25 cellular contexts compared by ENCODE assay signal in the genomic region with DNA sequence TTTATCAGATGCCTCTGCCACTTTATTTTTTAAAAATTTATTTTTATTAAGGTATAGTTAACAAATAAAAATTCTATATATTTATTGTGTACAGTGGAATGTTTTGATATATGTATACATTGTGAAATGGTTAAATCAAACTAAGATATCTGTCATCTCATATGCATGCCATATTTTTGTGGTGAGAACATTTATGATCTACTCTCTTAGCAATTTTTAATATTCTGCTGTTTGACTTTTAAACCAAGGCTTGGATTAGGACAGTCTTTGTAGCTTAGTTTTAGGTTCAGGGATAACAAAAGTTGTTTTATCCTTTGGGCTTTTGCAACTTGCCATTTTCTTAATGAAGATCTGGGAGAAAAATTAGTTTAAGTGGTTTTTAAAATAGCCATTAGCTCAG. TPM values are rescaled to one million over a fixed set of nuclear protein-coding genes. Genes with fewer than 3 reads are reported as not detected.
"Had no signal": no experiment of that assay in that cellular context is flagged by ENCODE, and none has a peak within 500 bp of the region (broad histone marks: within the 10 kb centered on the region; RNA-seq: fewer than 3 reads in every experiment).

No MANE protein-coding gene starts in this region.

- H3K4me1 ChIP-seq: ascending aorta, transverse colon, uterus had no signal

- H3K4me1 Mint-ChIP-seq: neural crest cell had no signal

- H3K9me3 ChIP-seq: ascending aorta, mucosa of descending colon, suprapubic skin, transverse colon, uterus had no signal

- H3K9me3 Mint-ChIP-seq: activated naive CD8-positive, alpha-beta T cell treated with anti-CD3 and anti-CD28 coated beads, Interleukin-2, amount 50 U/mL, for 24 hours; naive B cell; stimulated activated naive CD8-positive, alpha-beta T cell treated with anti-CD3 and anti-CD28 coated beads, Interleukin-15, Interleukin-2, amounts not matched to agents 100 ng/mL and 50 ng/mL, for 24 hours had no signal

- H3K27me3 Mint-ChIP-seq: activated naive CD8-positive, alpha-beta T cell treated with anti-CD3 and anti-CD28 coated beads, Interleukin-2, amount 50 U/mL, for 24 hours; naive B cell; progenitor cell of endocrine pancreas; stimulated activated naive CD8-positive, alpha-beta T cell treated with anti-CD3 and anti-CD28 coated beads, Interleukin-15, Interleukin-2, amounts not matched to agents 100 ng/mL and 50 ng/mL, for 24 hours had no signal

- H3K27me3 ChIP-seq: ascending aorta, cardiac muscle cell, suprapubic skin, transverse colon, uterus had no signal

- H3K4me3 Mint-ChIP-seq: activated naive CD4-positive, alpha-beta T cell treated with anti-CD3 and anti-CD28 coated beads, Interleukin-2, amount 10 ng/mL, durations not matched to agents 7 days and 5 days; activated naive CD8-positive, alpha-beta T cell treated with anti-CD3 and anti-CD28 coated beads, Interleukin-2, amount 50 U/mL, for 24 hours; naive B cell; neural crest cell; stimulated activated naive CD8-positive, alpha-beta T cell treated with anti-CD3 and anti-CD28 coated beads, Interleukin-15, Interleukin-2, amounts not matched to agents 100 ng/mL and 50 ng/mL, for 24 hours had no signal

- H3K27ac Mint-ChIP-seq: activated naive CD4-positive, alpha-beta T cell treated with anti-CD3 and anti-CD28 coated beads, Interleukin-2, amount 10 ng/mL, durations not matched to agents 7 days and 5 days; activated naive CD8-positive, alpha-beta T cell treated with anti-CD3 and anti-CD28 coated beads, Interleukin-2, amount 50 U/mL, for 24 hours; naive B cell; progenitor cell of endocrine pancreas; stimulated activated naive CD8-positive, alpha-beta T cell treated with anti-CD3 and anti-CD28 coated beads, Interleukin-15, Interleukin-2, amounts not matched to agents 100 ng/mL and 50 ng/mL, for 24 hours had no signal

- H3K4me3 ChIP-seq: ascending aorta, cardiac muscle cell, dorsolateral prefrontal cortex, mucosa of descending colon, suprapubic skin, transverse colon, uterus had no signal

- ATAC-seq: activated naive CD8-positive, alpha-beta T cell treated with anti-CD3 and anti-CD28 coated beads, Interleukin-2, amount 50 U/mL, for 24 hours; left ventricle myocardium superior; mucosa of descending colon had no signal

- DNase-seq: activated CD4-positive, CD25-positive, alpha-beta regulatory T cell treated with anti-CD3 and anti-CD28 coated beads, Interleukin-2, amount 50 U/mL, for 72 hours; activated CD8-positive, alpha-beta memory T cell treated with anti-CD3 and anti-CD28 coated beads for 24 hours; activated CD8-positive, alpha-beta memory T cell treated with anti-CD3 and anti-CD28 coated beads, Interleukin-2, amount 50 U/mL, for 48 hours; activated effector memory CD4-positive, alpha-beta T cell treated with Interleukin-2 at 50 U/mL for 16 hours; activated naive CD4-positive, alpha-beta T cell treated with anti-CD3 and anti-CD28 coated beads, Interleukin-2, amount 10 ng/mL, durations not matched to agents 7 days and 5 days; activated naive CD8-positive, alpha-beta T cell treated with anti-CD3 and anti-CD28 coated beads, Interleukin-2, amount 50 U/mL, for 24 hours; activated T-cell treated with anti-CD3 and anti-CD28 coated beads, Interleukin-2, amount 50 U/mL, for 48 hours; dorsolateral prefrontal cortex; head of caudate nucleus; kidney glomerular epithelial cell; left ventricle myocardium superior; mucosa of descending colon; naive B cell; T-helper 2 cell; transverse colon; uterus had no signal

- H3K36me3 ChIP-seq: ascending aorta, cardiac muscle cell, suprapubic skin, transverse colon, uterus had no signal

- H3K27ac ChIP-seq: ascending aorta, cardiac muscle cell, dorsolateral prefrontal cortex, epithelial cell of prostate, suprapubic skin, transverse colon, uterus, VCaP had no signal

RNA-seq across cellular contexts. Expression of a gene that starts 46.0 kb away (rescaled TPM):
- total RNA-seq: neural crest cell, skeletal muscle tissue had no signal
